8 cellular contexts compared by ENCODE assay signal in genomic region chr7:94394399-94395140, GRCh38. TPM values are rescaled to one million over a fixed set of nuclear protein-coding genes. Genes with fewer than 3 reads are reported as not detected.
DNase-seq lines count a peak whose midpoint lies in the region; ATAC-seq and TF ChIP-seq lines count a peak whose summit lies in the region.

Gene COL1A2 (plus strand): TSS chr7:94394895. CDS start chr7:94395032, 137 bp downstream.

- POLR2A ChIA-PET in CD8-positive, alpha-beta T cell (lab: Charles Lee) = no interaction called here

- H3K4me1 ChIP-seq in CD8-positive, alpha-beta T cell (ENCODE audit: insufficient read depth, low read length) = peaks cover 8% of the 10 kb centered on the region
- H3K4me1 ChIP-seq in body of pancreas = peaks cover 10% of the 10 kb centered on the region
- peaks cover 39% of the 10 kb centered on the region for H3K4me1 ChIP-seq in iPS-18a (ENCODE audit: control insufficient read depth, low read depth, low read length)
- H3K4me1 ChIP-seq in skeletal muscle tissue (ENCODE audit: control insufficient read depth in 3 of 3, insufficient read depth in 3 of 3, low read length in 3 of 3) = peaks cover 0 to 9% (median 0%) of the 10 kb centered on the region in 3 donors

- H3K27ac Mint-ChIP-seq in CD8-positive, alpha-beta T cell = no peak within 1 kb of the TSS

- no peak within 1 kb of the TSS for H3K27ac ChIP-seq in CD8-positive, alpha-beta T cell (ENCODE audit: low read depth, low read length)
- H3K27ac ChIP-seq in body of pancreas (peak within 1 kb of the TSS in 3 of 4 donors; percentile 10 to 38 (median 32)), iPS-18a (ENCODE audit: low read length) (peak within 1 kb of the TSS; percentile 49), skeletal muscle tissue (ENCODE audit: low read depth, low read length) (peak within 1 kb of the TSS; percentile 81)

- peak; percentile 55 for ATAC-seq in CD8-positive, alpha-beta T cell
- peak; percentile 52 for ATAC-seq in body of pancreas

- H3K4me3 Mint-ChIP-seq in CD8-positive, alpha-beta T cell = peak within 1 kb of the TSS; percentile 67

- peak in 2 of 3 donors; percentile 41 to 54 for TF ChIP-seq POLR2A in body of pancreas (IDR thresholded peaks at IDR 0.05)

- no peaks in the 10 kb centered on the region for H3K36me3 Mint-ChIP-seq in CD8-positive, alpha-beta T cell

- DNase-seq in CD8-positive, alpha-beta T cell = peak in 3 of 7 experiments; percentile 11 to 25 (median 12)
- peak; percentile 57 for DNase-seq in HS-27A (ENCODE audit: low read depth)
- DNase-seq in body of pancreas = peak; percentile 28 to 58 (median 40)
- DNase-seq in NCI-H1105 (lab: John Stamatoyannopoulos, UW) = no peak
- no peak for DNase-seq in COLO829 (ENCODE audit: low spot score)
- DNase-seq in stimulated activated CD8-positive, alpha-beta memory T cell treated with anti-CD3 and anti-CD28 coated beads, Interleukin-4, amount 100 ng/mL, for 48 hours = no peak

- H3K9me3 ChIP-seq in CD8-positive, alpha-beta T cell (ENCODE audit: low read length) = no peaks in the 10 kb centered on the region
- H3K9me3 ChIP-seq in body of pancreas = no peaks in the 10 kb centered on the region
- no peaks in the 10 kb centered on the region for H3K9me3 ChIP-seq in iPS-18a (ENCODE audit: control insufficient read depth, low read depth, low read length)
- H3K9me3 ChIP-seq in skeletal muscle tissue (ENCODE audit: control insufficient read depth in 3 of 3, low read length in 3 of 3) = no peaks in the 10 kb centered on the region

- CTCF ChIA-PET in CD8-positive, alpha-beta T cell (lab: Charles Lee) = interaction anchor here (1.1 kb wide), 1 partner anchor 11 kb away, joined by 3 read pairs; no protein-coding TSS in a partner anchor

- no peaks in the 10 kb centered on the region for H3K27me3 ChIP-seq in CD8-positive, alpha-beta T cell (ENCODE audit: insufficient read depth, low read length)
- H3K27me3 ChIP-seq in body of pancreas (peaks cover 0 to 8% of the 10 kb centered on the region in 2 donors), iPS-18a (ENCODE audit: control insufficient read depth, insufficient read depth, low read length) (peaks cover 6% of the 10 kb centered on the region), skeletal muscle tissue (ENCODE audit: control insufficient read depth in 3 of 3, insufficient read depth in 3 of 3, low read length in 3 of 3) (peaks cover 6 to 16% (median 12%) of the 10 kb centered on the region in 3 donors)

- H3K9ac ChIP-seq in iPS-18a (ENCODE audit: low read length) = peak within 1 kb of the TSS; percentile 55
- H3K9ac ChIP-seq in skeletal muscle tissue (ENCODE audit: low read depth in 1 of 3, low read length in 3 of 3) = peak within 1 kb of the TSS; percentile 62 to 89 (median 79)

- peaks cover 22% of the 10 kb centered on the region for H3K4me1 Mint-ChIP-seq in CD8-positive, alpha-beta T cell (ENCODE audit: low read depth)

- peaks cover 24% of the 10 kb centered on the region for H3K27me3 Mint-ChIP-seq in CD8-positive, alpha-beta T cell (ENCODE audit: low read depth)

- no peaks in the 10 kb centered on the region for H3K9me3 Mint-ChIP-seq in CD8-positive, alpha-beta T cell

- no peaks in the 10 kb centered on the region for H3K36me3 ChIP-seq in CD8-positive, alpha-beta T cell (ENCODE audit: insufficient read depth, low read length)
- H3K36me3 ChIP-seq in body of pancreas (replicated peaks in 1 of 2; ENCODE audit: insufficient read depth in 1 of 2, low read depth in 2 of 2) (no peaks in the 10 kb centered on the region), iPS-18a (ENCODE audit: control insufficient read depth, low read depth, low read length) (peaks cover 6% of the 10 kb centered on the region), skeletal muscle tissue (ENCODE audit: control insufficient read depth in 3 of 3, insufficient read depth in 3 of 3, low read length in 3 of 3) (no peaks in the 10 kb centered on the region)

- intact Hi-C loops in CD8-positive, alpha-beta T cell (cut with DNase I, micrococcal nuclease) = loop anchor here (5.0 to 10.0 kb wide), 2 partner anchors 1147 to 1150 kb away; no protein-coding TSS in a partner anchor
- intact Hi-C loops in body of pancreas (cut with DNase I) = loop anchor here (5.0 kb wide), 1 partner anchor 102 kb away; no protein-coding TSS in a partner anchor

- WGBS in body of pancreas, 2 donors = 12 to 15% methylated on average over 19 to 34 of the region's 34 CpGs

- H3K4me3 ChIP-seq in CD8-positive, alpha-beta T cell (ENCODE audit: low read depth, low read length) = peak within 1 kb of the TSS; percentile 23
- H3K4me3 ChIP-seq in body of pancreas = no peak within 1 kb of the TSS
- peak within 1 kb of the TSS; percentile 75 for H3K4me3 ChIP-seq in iPS-18a (ENCODE audit: low read length)
- peak within 1 kb of the TSS; percentile 64 to 91 (median 75) for H3K4me3 ChIP-seq in skeletal muscle tissue (ENCODE audit: low read length in 3 of 3)

- no peak for TF ChIP-seq CTCF in CD8-positive, alpha-beta T cell (IDR thresholded peaks at IDR 0.05)
- no peak for TF ChIP-seq CTCF in body of pancreas (IDR thresholded peaks at IDR 0.05)

RNA-seq across cellular contexts. Expression of gene COL1A2, which starts in this region (rescaled TPM):
- not detected for total RNA-seq in CD8-positive, alpha-beta T cell
- total RNA-seq in body of pancreas = 100 to 1,000 TPM in 1 of 2 donors, 10 to 100 TPM in 1; 54.0 to 107 TPM
- total RNA-seq in skeletal muscle tissue = 6,663 TPM

Comparison
In these comparisons a context has a peak if more than half of its experiments do, and no peak if none do; other contexts are left out.
1. RNA of gene COL1A2 (total RNA-seq): 6,663 TPM in skeletal muscle tissue (single experiment); 54.0 to 107 TPM in body of pancreas and not detected in CD8-positive, alpha-beta T cell; every median in the first group is over 10 times any median in the second.
2. Peak in ATAC-seq and H3K4me3 ChIP-seq in CD8-positive, alpha-beta T cell; RNA of the gene not detected or under 1 TPM.
3. DNase-seq: peak in HS-27A (single experiment) and body of pancreas (4 of 4); none in NCI-H1105 (single experiment), COLO829 (single experiment) and stimulated activated CD8-positive, alpha-beta memory T cell treated with anti-CD3 and anti-CD28 coated beads, Interleukin-4, amount 100 ng/mL, for 48 hours (single experiment).
4. H3K4me3 ChIP-seq: peak in iPS-18a (single experiment) and skeletal muscle tissue (3 of 3); none in body of pancreas (0 of 2).